8 cellular contexts compared by ENCODE assay signal in genomic region chr2:233711312-233712008, GRCh38. TPM values are rescaled to one million over a fixed set of nuclear protein-coding genes. Genes with fewer than 3 reads are reported as not detected.
DNase-seq lines count a peak whose midpoint lies in the region; ATAC-seq and TF ChIP-seq lines count a peak whose summit lies in the region.

No MANE protein-coding gene starts in this region.

- no peaks in the 10 kb centered on the region for H3K36me3 Mint-ChIP-seq in osteocyte (ENCODE audit: unreplicated experiment)

- no peak overlapping the region for H3K4me3 Mint-ChIP-seq in osteocyte (ENCODE audit: unreplicated experiment)

- H3K4me1 ChIP-seq in foreskin keratinocyte: peaks cover 12% of the 10 kb centered on the region
- H3K4me1 ChIP-seq in thyroid gland: peaks cover 5 to 8% of the 10 kb centered on the region in 2 donors

- H3K27ac ChIP-seq in foreskin keratinocyte: no peak overlapping the region
- no peak overlapping the region for H3K27ac ChIP-seq in thyroid gland

- no peaks in the 10 kb centered on the region for H3K27me3 ChIP-seq in foreskin keratinocyte
- no peaks in the 10 kb centered on the region for H3K27me3 ChIP-seq in thyroid gland

- TF ChIP-seq CTCF in foreskin keratinocyte (conservative IDR thresholded peaks at IDR 0.05): peak; percentile 94
- TF ChIP-seq CTCF in osteocyte (IDR thresholded peaks at IDR 0.05): peak; percentile 96
- peak; percentile 74 to 90 (median 84) for TF ChIP-seq CTCF in thyroid gland (IDR thresholded peaks at IDR 0.05)

- H3K4me1 Mint-ChIP-seq in osteocyte (ENCODE audit: unreplicated experiment): peaks cover 16% of the 10 kb centered on the region

- peaks cover 7% of the 10 kb centered on the region for H3K27me3 Mint-ChIP-seq in osteocyte (ENCODE audit: unreplicated experiment)

- H3K36me3 ChIP-seq in thyroid gland: no peaks in the 10 kb centered on the region

- no peak overlapping the region for H3K4me3 ChIP-seq in thyroid gland (replicated peaks in 1 of 3)

- intact Hi-C loops in thyroid gland (cut with DNase I): no loop called here

- TF ChIP-seq POLR2A in thyroid gland (IDR thresholded peaks at IDR 0.05): no peak

- peak; percentile 80 for ATAC-seq in foreskin keratinocyte

- WGBS in thyroid gland, 2 donors: 36 to 40% methylated on average over 10 to 11 of the region's 11 CpGs

- no peaks in the 10 kb centered on the region for H3K9me3 Mint-ChIP-seq in osteocyte (ENCODE audit: unreplicated experiment)

- H3K27ac Mint-ChIP-seq in osteocyte (ENCODE audit: unreplicated experiment): no peak overlapping the region

- H3K9me3 ChIP-seq in thyroid gland: no peaks in the 10 kb centered on the region

- peak; percentile 32 for DNase-seq in DMS79 treated with DMSO at 0.1 percent for 48 hours (lab: John Stamatoyannopoulos, UW)
- no peak for DNase-seq in DMS79 (lab: John Stamatoyannopoulos, UW)
- peak; percentile 33 for DNase-seq in KG1 (lab: John Stamatoyannopoulos, UW)
- peak; percentile 43 to 63 for DNase-seq in SHP77 (lab: John Stamatoyannopoulos, UW)
- DNase-seq in activated T-helper 9 cell treated with anti-CD3 and anti-CD28 coated beads, Interleukin-2, amount 50 U/mL, for 16 hours (ENCODE audit: low read depth): peak; percentile 40
- peak in 1 of 2 donors; percentile 57 for DNase-seq in foreskin keratinocyte
- peak; percentile 91 for DNase-seq in osteocyte (ENCODE audit: extremely low spot score, unreplicated experiment)
- DNase-seq in thyroid gland: peak; percentile 87 to 94

RNA-seq across cellular contexts. Expression of gene UGT1A5, which starts 1.2 kb away (rescaled TPM):
- 0.53 and 0.82 TPM in 2 replicates for total RNA-seq in foreskin keratinocyte
- polyA plus RNA-seq in foreskin keratinocyte: not detected in 2 replicates
- total RNA-seq in osteocyte: not detected in 2 replicates
- total RNA-seq in thyroid gland: 1 to 10 TPM in 2 of 4 donors, under 1 TPM in 2; 0.89 to 2.9 (median 1.3) TPM

RNA-seq across cellular contexts. Expression of gene UGT1A4, which starts 7.1 kb away (rescaled TPM):
- total RNA-seq in foreskin keratinocyte (0.14 and 0.34 TPM in 2 replicates), osteocyte (not detected in 2 replicates), thyroid gland (1 to 10 TPM in 1 of 4 donors, under 1 TPM in 3; 0.13 to 3.8 (median 0.45) TPM)
- 0.06 and 0.07 TPM in 2 replicates for polyA plus RNA-seq in foreskin keratinocyte

RNA-seq across cellular contexts. Expression of gene UGT1A3, which starts 17.4 kb away (rescaled TPM):
- total RNA-seq in foreskin keratinocyte (0.14 and 0.88 TPM in 2 replicates), osteocyte (not detected in 2 replicates), thyroid gland (1 to 10 TPM in 1 of 4 donors, under 1 TPM in 1, not detected in 2; 0.67 to 1.0 TPM)
- 0.40 and 0.58 TPM in 2 replicates for polyA plus RNA-seq in foreskin keratinocyte

RNA-seq across cellular contexts. Expression of gene UGT1A6, which starts 18.8 kb away (rescaled TPM):
- total RNA-seq in foreskin keratinocyte (14.0 and 15.8 TPM in 2 replicates), osteocyte (not detected in 2 replicates), thyroid gland (1 to 10 TPM in 3 of 4 donors, under 1 TPM in 1; 0.81 to 6.2 (median 3.5) TPM)
- 7.4 and 9.4 TPM in 2 replicates for polyA plus RNA-seq in foreskin keratinocyte

RNA-seq across cellular contexts. Expression of gene UGT1A7, which starts 29.8 kb away (rescaled TPM):
- total RNA-seq in foreskin keratinocyte: 0.20 and 0.21 TPM in 2 replicates
- polyA plus RNA-seq in foreskin keratinocyte: 0.10 and 1.2 TPM in 2 replicates
- total RNA-seq in osteocyte: not detected in 2 replicates
- not detected for total RNA-seq in thyroid gland
